In genomic region chr2:20977497-20977896, GRCh38 we compare ENCODE assay signal across 24 cellular contexts.
"Had no signal": no experiment of that assay in that cellular context is flagged by ENCODE, and none has a peak within 500 bp of the region (broad histone marks: within the 10 kb centered on the region; RNA-seq: fewer than 3 reads in every experiment).

No MANE protein-coding gene starts in this region.

- ATAC-seq: effector memory CD8-positive, alpha-beta T cell; foreskin keratinocyte; heart right ventricle; left lobe of liver; right lobe of liver had no signal

- FAIRE-seq: astrocyte had no signal

- H3K36me3 ChIP-seq: brain microvascular endothelial cell, heart right ventricle, ovary, right lobe of liver had no signal

- H3K4me1 ChIP-seq: foreskin keratinocyte, right lobe of liver had no signal

- H3K9me3 ChIP-seq: heart right ventricle, ovary, right lobe of liver had no signal

- H3K27ac ChIP-seq: brain microvascular endothelial cell, foreskin keratinocyte, heart right ventricle, ovary, right lobe of liver had no signal

- H3K27me3 ChIP-seq: brain microvascular endothelial cell, foreskin keratinocyte, heart right ventricle, ovary, right lobe of liver had no signal

- H3K4me3 ChIP-seq: heart right ventricle, ovary, right lobe of liver had no signal

- DNase-seq: activated CD4-positive, alpha-beta memory T cell treated with anti-CD3 and anti-CD28 coated beads for 36 hours; activated CD4-positive, alpha-beta T cell treated with anti-CD3 and anti-CD28 coated beads, Interleukin-2, amount 10 ng/mL, durations not matched to agents 24 days and 14 days; activated CD4-positive, CD25-positive, alpha-beta regulatory T cell treated with anti-CD3 and anti-CD28 coated beads, Interleukin-2, amount 50 U/mL, for 72 hours; activated CD8-positive, alpha-beta memory T cell treated with anti-CD3 and anti-CD28 coated beads, Interleukin-2, amount 50 U/mL, for 4 hours; activated effector memory CD4-positive, alpha-beta T cell treated with anti-CD3 and anti-CD28 coated beads, Interleukin-2, amount 50 U/mL, for 16 hours; activated naive CD4-positive, alpha-beta T cell treated with anti-CD3 and anti-CD28 coated beads, Interleukin-2, amount 10 ng/mL, durations not matched to agents 7 days and 5 days; activated naive CD8-positive, alpha-beta T cell treated with anti-CD3 and anti-CD28 coated beads, Interleukin-2, amount 10 ng/mL, durations not matched to agents 7 days and 5 days; activated T-cell treated with anti-CD3 and anti-CD28 coated beads, Interleukin-2, amount 50 U/mL, for 1 hour; brain microvascular endothelial cell; caudate nucleus; cortex of kidney; effector memory CD8-positive, alpha-beta T cell; erythroblast; foreskin keratinocyte; heart right ventricle; kidney glomerular epithelial cell; ovary; right lobe of liver; stimulated activated CD4-positive, alpha-beta T cell treated with anti-CD3 and anti-CD28 coated beads, Interleukin-15, amount 100 ng/mL, for 24 hours; stimulated activated CD4-positive, alpha-beta T cell treated with anti-CD3 and anti-CD28 coated beads, Interleukin-2, amount 100 ng/mL, for 24 hours; stimulated activated naive CD4-positive, alpha-beta T cell; T-helper 2 cell had no signal
